ENCODE assay signal across 7 cellular contexts in the genomic region with DNA sequence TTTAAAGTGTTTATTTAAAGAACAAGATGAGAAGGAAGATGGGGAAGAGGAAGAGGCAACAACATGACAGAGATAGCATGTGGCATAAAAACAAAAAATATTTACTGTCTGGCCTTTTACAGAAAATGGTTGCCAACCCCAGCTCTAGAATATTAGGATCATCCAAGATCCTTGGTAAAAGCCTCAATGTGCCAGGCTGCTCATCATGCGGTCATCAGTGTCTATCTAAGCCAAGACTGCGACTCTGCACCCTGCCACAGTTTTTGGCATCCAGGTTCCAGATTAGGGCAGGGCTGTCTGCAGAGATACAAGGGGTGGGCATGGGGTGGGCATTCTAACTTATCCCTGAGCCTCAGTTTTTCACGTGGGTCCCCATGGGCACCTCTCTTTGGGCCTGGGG. TPM values are rescaled to one million over a fixed set of nuclear protein-coding genes. Genes with fewer than 3 reads are reported as not detected.
"Had no signal": no experiment of that assay in that cellular context is flagged by ENCODE, and none has a peak within 500 bp of the region (broad histone marks: within the 10 kb centered on the region; RNA-seq: fewer than 3 reads in every experiment).

No MANE protein-coding gene starts in this region.

- ATAC-seq: GM23338, K562 had no signal

- H3K4me3 Mint-ChIP-seq: GM23338, H9 had no signal

- H3K27ac Mint-ChIP-seq: GM23338, H9 had no signal

- DNase-seq: H9, HCEC 1CT, IMR-90, KG1 had no signal

- H3K4me3 ChIP-seq: GM23338, K562 had no signal

RNA-seq across cellular contexts. Expression of a gene that starts 46.9 kb away (rescaled TPM):
- total RNA-seq: HT-29 had no signal
- polyA plus RNA-seq: K562 had no signal
